ENCODE assay signal across 13 cellular contexts in genomic region chr2:203394519-203395227, GRCh38.
DNase-seq lines count a peak whose midpoint lies in the region; ATAC-seq, FAIRE-seq and TF ChIP-seq lines count a peak whose summit lies in the region.
"Had no signal": no experiment of that assay in that cellular context is flagged by ENCODE, and none has a peak within 500 bp of the region (broad histone marks: within the 10 kb centered on the region; RNA-seq: fewer than 3 reads in every experiment).

No MANE protein-coding gene starts in this region.

- H3K36me3 ChIP-seq in GM12878 (ENCODE audit: control insufficient read depth in 2 of 2, insufficient read depth in 2 of 2, low read length in 1 of 2) (peaks cover 2 to 6% of the 10 kb centered on the region in 2 experiments; a peak in 3 of 4 replicates), mesendoderm (ENCODE audit: control insufficient read depth, insufficient read depth, low read length) (peaks cover 1% of the 10 kb centered on the region)

- no peak overlapping the region for H3K27ac ChIP-seq in GM12878 (ENCODE audit: control insufficient read depth, insufficient read depth)
- H3K27ac ChIP-seq in mesendoderm (ENCODE audit: low read depth, low read length): no peak overlapping the region
- H3K27ac ChIP-seq: epithelial cell of prostate had no signal

- no peak overlapping the region for H3K9ac ChIP-seq in GM12878 (ENCODE audit: control insufficient read depth, insufficient read depth, low read length)
- H3K9ac ChIP-seq in mesendoderm (ENCODE audit: low read length): no peak overlapping the region

- H3K4me2 ChIP-seq in GM12878 (ENCODE audit: control insufficient read depth, insufficient read depth): no peak overlapping the region
- H3K4me2 ChIP-seq in mesendoderm (ENCODE audit: low read length): no peak overlapping the region

- no peak overlapping the region for H3K18ac ChIP-seq in mesendoderm (ENCODE audit: low read length)

- RAD21 ChIA-PET in GM12878 (lab: Charles Lee; ENCODE audit: unreplicated experiment): interaction anchor here (0.8 kb wide), 1 partner anchor 66 kb away, joined by 3 read pairs; no protein-coding TSS in a partner anchor

- no peak overlapping the region for H2BK5ac ChIP-seq in mesendoderm (ENCODE audit: low read length)

- H3K27me3 ChIP-seq in GM12878 (replicated peaks in 1 of 2; ENCODE audit: control insufficient read depth in 2 of 2, insufficient read depth in 2 of 2, low read length in 1 of 2) (no peaks in the 10 kb centered on the region), mesendoderm (ENCODE audit: insufficient read depth, low read length, poor library complexity) (no peaks in the 10 kb centered on the region)
- H3K27me3 ChIP-seq: MG63 had no signal

- no peak overlapping the region for H3K23ac ChIP-seq in mesendoderm (ENCODE audit: low read length)

- H2BK120ac ChIP-seq in mesendoderm (ENCODE audit: low read depth, low read length): no peak overlapping the region

- H3K9me3 ChIP-seq in GM12878 (replicated peaks; ENCODE audit: control insufficient read depth, insufficient read depth, low read length): no peaks in the 10 kb centered on the region; the same call in 2 of the 3 replicates

- no peak overlapping the region for H2AK5ac ChIP-seq in mesendoderm (ENCODE audit: low read length)

- no peak overlapping the region for H3K56ac ChIP-seq in mesendoderm (ENCODE audit: low read length)

- 0 out of 6 replicates have a peak, but pooled peaks of 1 of the 3 experiments have one; percentile 8 for TF ChIP-seq CTCF in GM12878 (IDR thresholded peaks at IDR 0.05 in 2 of 3, conservative IDR thresholded peaks at IDR 0.05 in 1 of 3; ENCODE audit: control insufficient read depth in 2 of 3, extremely low read depth in 1 of 3, insufficient read depth in 1 of 3, low read depth in 3 of 3, low read length in 3 of 3)

- H3K4me3 ChIP-seq in GM12878: no peak overlapping the region
- no peak overlapping the region for H3K4me3 ChIP-seq in mesendoderm (ENCODE audit: low read length)
- H3K4me3 ChIP-seq: MG63 had no signal

- intact Hi-C loops in GM12878 (cut with micrococcal nuclease; ENCODE audit: unreplicated experiment): no loop called here

- ATAC-seq in GM12878: no peak

- H4K8ac ChIP-seq in mesendoderm (ENCODE audit: low read depth, low read length): no peak overlapping the region

- TF ChIP-seq POLR2A in GM12878 (IDR thresholded peaks at IDR 0.05; ENCODE audit: low read depth, low read length): no peak

- peak; percentile 27 for DNase-seq in DMS53 (lab: John Stamatoyannopoulos, UW)
- DNase-seq in DMS53 treated with DMSO at 0.1 percent for 48 hours (lab: John Stamatoyannopoulos, UW; ENCODE audit: unreplicated experiment): no peak
- DNase-seq in HuH-7.5 (ENCODE audit: low spot score): peak; percentile 10
- DNase-seq in GM12878 (ENCODE audit: low read depth, low spot score): no peak
- DNase-seq in mesendoderm: peak; percentile 51
- DNase-seq in activated naive CD4-positive, alpha-beta T cell treated with Interleukin-2 at 50 U/mL for 16 hours: no peak
- no peak for DNase-seq in NCI-H1105 treated with DMSO at 0.1 percent for 48 hours (lab: John Stamatoyannopoulos, UW)
- no peak for DNase-seq in cortex of kidney (lab: John Stamatoyannopoulos, UW)
- DNase-seq: caudate nucleus, MG63, NCI-H446, T-helper 9 cell had no signal

- peak; percentile 16; the same call in 1 of the 2 replicates for TF ChIP-seq RAD21 in GM12878 (IDR thresholded peaks at IDR 0.05; ENCODE audit: insufficient read depth, low read depth, low read length)

- no peaks in the 10 kb centered on the region for H4K20me1 ChIP-seq in GM12878 (ENCODE audit: control insufficient read depth, insufficient read depth)

- H3K79me2 ChIP-seq in GM12878 (ENCODE audit: control insufficient read depth, insufficient read depth, low read length): no peaks in the 10 kb centered on the region
- H3K79me2 ChIP-seq in mesendoderm (ENCODE audit: control insufficient read depth, insufficient read depth, low read length): no peaks in the 10 kb centered on the region

- SMC1A ChIA-PET in GM12878 (lab: Charles Lee; ENCODE audit: uncharacterized antibody, unreplicated experiment): interaction anchor here (0.8 kb wide), 1 partner anchor 35 kb away, joined by 3 read pairs; no protein-coding TSS in a partner anchor

- 100% methylated on average over 9 of the region's 9 CpGs for WGBS in GM12878 (ENCODE audit: insufficient coverage, insufficient replicate concordance, low lambda C conversion rate, missing lambda C conversion rate)
- WGBS in mesendoderm (ENCODE audit: extremely low coverage, insufficient coverage, low lambda C conversion rate): no CpG with 5 or more reads among the region's 9 CpGs

- no peak overlapping the region for H4K5ac ChIP-seq in mesendoderm (ENCODE audit: low read length)

- H3K4me1 ChIP-seq in GM12878 (ENCODE audit: control insufficient read depth, insufficient read depth, low read length) (no peaks in the 10 kb centered on the region), mesendoderm (ENCODE audit: control insufficient read depth, low read depth, low read length) (no peaks in the 10 kb centered on the region)

- CTCF ChIA-PET in GM12878 (lab: Yijun Ruan, JAX): interaction anchor here (0.6 kb wide), 1 partner anchor 295 kb away, joined by 3 read pairs; no protein-coding TSS in a partner anchor

- POLR2A ChIA-PET in GM12878 (lab: Charles Lee): no interaction called here

- no peaks in the 10 kb centered on the region for H3K79me1 ChIP-seq in mesendoderm (ENCODE audit: low read length)

- no peak overlapping the region for H2AFZ ChIP-seq in GM12878 (ENCODE audit: control insufficient read depth, low read depth, low read length)

- H3K4ac ChIP-seq in mesendoderm (ENCODE audit: low read depth, low read length): no peak overlapping the region

- FAIRE-seq in GM12878 (lab: Jason Lieb, UNC): no peak

- in situ Hi-C loops in GM12878 (cut with MboI): no loop called here

- no peak overlapping the region for H2BK15ac ChIP-seq in mesendoderm (replicated peaks; ENCODE audit: low read depth)

- no peak for TF ChIP-seq EP300 in GM12878 (IDR thresholded peaks at IDR 0.05; ENCODE audit: borderline replicate concordance in 1 of 2, control insufficient read depth in 1 of 2, low read depth in 2 of 2, low read length in 2 of 2)

- BruUV-seq in GM12878 (replicated peaks; lab: Mats Ljungman, UMichigan): no TSS peak

TF ChIP-seq in GM12878, 131 proteins besides CTCF, POLR2A, EP300 and RAD21 (continues in another document):
- TF ChIP-seq TBL1XR1 (IDR thresholded peaks at IDR 0.05; ENCODE audit: low read depth, low read length) (no peak), WRNIP1 (IDR thresholded peaks at IDR 0.05; ENCODE audit: borderline replicate concordance, low read depth, low read length) (no peak), ZNF274 (IDR thresholded peaks at IDR 0.05; ENCODE audit: insufficient read depth, insufficient read length) (no peak), TCF12 (IDR thresholded peaks at IDR 0.05; ENCODE audit: low read depth, low read length) (no peak), RUNX3 (IDR thresholded peaks at IDR 0.05; ENCODE audit: low read length) (no peak), USF1 (IDR thresholded peaks at IDR 0.05; ENCODE audit: borderline replicate concordance, extremely low read length, insufficient read depth, low read depth, low read length) (no peak), ASH2L (IDR thresholded peaks at IDR 0.05; ENCODE audit: borderline replicate concordance, low read depth) (no peak), NKRF (conservative IDR thresholded peaks at IDR 0.05) (no peak), ZBTB4 (CRISPR knock-in tag; IDR thresholded peaks at IDR 0.05) (no peak), TARDBP (IDR thresholded peaks at IDR 0.05; ENCODE audit: borderline replicate concordance) (no peak)

Comparison
In these comparisons a context has a peak if more than half of its experiments do, and no peak if none do; other contexts are left out.
1. DNase-seq: peak in DMS53 (single experiment), HuH-7.5 (single experiment) and mesendoderm (single experiment); none in DMS53 treated with DMSO at 0.1 percent for 48 hours (single experiment), GM12878 (single experiment), activated naive CD4-positive, alpha-beta T cell treated with Interleukin-2 at 50 U/mL for 16 hours (single experiment), NCI-H1105 treated with DMSO at 0.1 percent for 48 hours (single experiment) and cortex of kidney (single experiment).